Comparison of ENCODE assay signal across 18 cellular contexts in genomic region chr12:66804555-66804954, GRCh38.
DNase-seq lines count a peak whose midpoint lies in the region; ATAC-seq, FAIRE-seq and TF ChIP-seq lines count a peak whose summit lies in the region.
"Had no signal": no experiment of that assay in that cellular context is flagged by ENCODE, and none has a peak within 500 bp of the region (broad histone marks: within the 10 kb centered on the region; RNA-seq: fewer than 3 reads in every experiment).

No MANE protein-coding gene starts in this region.

- H3K79me2 ChIP-seq in astrocyte (ENCODE audit: insufficient read depth, low read length), result no peaks in the 10 kb centered on the region

- H2AFZ ChIP-seq in astrocyte (ENCODE audit: low read depth, low read length), result no peak overlapping the region

- H3K4me1 ChIP-seq in astrocyte (ENCODE audit: insufficient read depth, low read length), result no peaks in the 10 kb centered on the region
- H3K4me1 ChIP-seq: breast epithelium, right atrium auricular region had no signal

- H3K27me3 ChIP-seq in astrocyte (ENCODE audit: insufficient read depth, low read length), result peaks cover 9% of the 10 kb centered on the region
- H3K27me3 ChIP-seq: breast epithelium, right atrium auricular region had no signal

- no peak for ATAC-seq in GM19351 (IDR thresholded peaks at IDR 0.05; ENCODE audit: unreplicated experiment)
- ATAC-seq: natural killer cell had no signal

- H4K20me1 ChIP-seq in astrocyte (ENCODE audit: insufficient read depth, low read length), result no peaks in the 10 kb centered on the region

- H3K4me2 ChIP-seq in astrocyte (ENCODE audit: low read length), result peak overlapping the region; percentile 65

- H3K36me3 ChIP-seq in astrocyte (ENCODE audit: insufficient read depth, low read length), result no peaks in the 10 kb centered on the region
- H3K36me3 ChIP-seq: breast epithelium, right atrium auricular region had no signal

- peaks cover 1% of the 10 kb centered on the region for H3K36me3 Mint-ChIP-seq in astrocyte (ENCODE audit: low read depth, unreplicated experiment)
- H3K36me3 Mint-ChIP-seq in MCF 10A (ENCODE audit: insufficient read depth, unreplicated experiment), result no peaks in the 10 kb centered on the region
- H3K36me3 Mint-ChIP-seq in Calu3 (ENCODE audit: insufficient read depth, unreplicated experiment), result no peaks in the 10 kb centered on the region
- H3K36me3 Mint-ChIP-seq: activated naive CD4-positive, alpha-beta T cell treated with anti-CD3 and anti-CD28 coated beads, Interleukin-2, amount 10 ng/mL, durations not matched to agents 7 days and 5 days; CD14-positive monocyte; natural killer cell had no signal

- peaks cover 2% of the 10 kb centered on the region for H3K9me3 Mint-ChIP-seq in astrocyte (ENCODE audit: unreplicated experiment)
- no peaks in the 10 kb centered on the region for H3K9me3 Mint-ChIP-seq in MCF 10A (ENCODE audit: unreplicated experiment)
- no peaks in the 10 kb centered on the region for H3K9me3 Mint-ChIP-seq in Calu3 (ENCODE audit: low read depth, unreplicated experiment)
- H3K9me3 Mint-ChIP-seq: activated naive CD4-positive, alpha-beta T cell treated with anti-CD3 and anti-CD28 coated beads, Interleukin-2, amount 10 ng/mL, durations not matched to agents 7 days and 5 days; natural killer cell had no signal

- no peak for FAIRE-seq in astrocyte (lab: Jason Lieb, UNC)
- FAIRE-seq: GM12892 had no signal

- intact Hi-C loops in MCF 10A (cut with micrococcal nuclease), result no loop called here
- intact Hi-C loops in Calu3 (cut with micrococcal nuclease; ENCODE audit: unreplicated experiment), result no loop called here

- no peak overlapping the region for H3K27ac ChIP-seq in astrocyte (ENCODE audit: low read depth, low read length)
- H3K27ac ChIP-seq: breast epithelium, right atrium auricular region had no signal

- POLR2A ChIA-PET in MCF 10A (lab: Yijun Ruan, JAX), result interaction anchor here (1.0 kb wide), 1 partner anchor 20 kb away, joined by 6 read pairs; no protein-coding TSS in a partner anchor

- H3K27ac Mint-ChIP-seq in astrocyte (ENCODE audit: unreplicated experiment) (no peak overlapping the region), MCF 10A (ENCODE audit: low read depth, unreplicated experiment) (no peak overlapping the region), Calu3 (ENCODE audit: unreplicated experiment) (no peak overlapping the region)
- H3K27ac Mint-ChIP-seq: activated naive CD4-positive, alpha-beta T cell treated with anti-CD3 and anti-CD28 coated beads, Interleukin-2, amount 10 ng/mL, durations not matched to agents 7 days and 5 days; CD14-positive monocyte; natural killer cell had no signal

- H3K4me3 ChIP-seq in astrocyte (ENCODE audit: insufficient read depth, low read depth, low read length), result no peak overlapping the region
- H3K4me3 ChIP-seq: breast epithelium, lung, right atrium auricular region had no signal

- peaks cover 4% of the 10 kb centered on the region for H3K4me1 Mint-ChIP-seq in astrocyte (ENCODE audit: low read depth, unreplicated experiment)
- H3K4me1 Mint-ChIP-seq in MCF 10A (ENCODE audit: insufficient read depth, unreplicated experiment), result no peaks in the 10 kb centered on the region
- peaks cover 4% of the 10 kb centered on the region for H3K4me1 Mint-ChIP-seq in Calu3 (ENCODE audit: low read depth, unreplicated experiment)
- H3K4me1 Mint-ChIP-seq: CD14-positive monocyte had no signal

- no peak overlapping the region for H3K4me3 Mint-ChIP-seq in astrocyte (ENCODE audit: unreplicated experiment)
- no peak overlapping the region for H3K4me3 Mint-ChIP-seq in MCF 10A (ENCODE audit: unreplicated experiment)
- no peak overlapping the region for H3K4me3 Mint-ChIP-seq in Calu3 (ENCODE audit: low read depth, unreplicated experiment)
- H3K4me3 Mint-ChIP-seq: activated naive CD4-positive, alpha-beta T cell treated with anti-CD3 and anti-CD28 coated beads, Interleukin-2, amount 10 ng/mL, durations not matched to agents 7 days and 5 days; CD14-positive monocyte; natural killer cell had no signal

- no peaks in the 10 kb centered on the region for H3K27me3 Mint-ChIP-seq in astrocyte (ENCODE audit: low read depth, unreplicated experiment)
- H3K27me3 Mint-ChIP-seq in MCF 10A (ENCODE audit: insufficient read depth, unreplicated experiment), result peaks cover 48% of the 10 kb centered on the region
- no peaks in the 10 kb centered on the region for H3K27me3 Mint-ChIP-seq in Calu3 (ENCODE audit: unreplicated experiment)

- no peak for TF ChIP-seq CTCF in astrocyte (IDR thresholded peaks at IDR 0.05; ENCODE audit: insufficient read depth, low read depth, low read length)
- TF ChIP-seq CTCF in MCF 10A (IDR thresholded peaks at IDR 0.05; ENCODE audit: unreplicated experiment), result no peak
- no peak for TF ChIP-seq CTCF in Calu3 (IDR thresholded peaks at IDR 0.05; ENCODE audit: unreplicated experiment)

- DNase-seq in DMS53 (lab: John Stamatoyannopoulos, UW), result peak; percentile 9
- no peak for DNase-seq in DMS53 treated with DMSO at 0.1 percent for 48 hours (lab: John Stamatoyannopoulos, UW; ENCODE audit: unreplicated experiment)
- peak; percentile 68 for DNase-seq in NCI-H345 (lab: John Stamatoyannopoulos, UW)
- DNase-seq in astrocyte (ENCODE audit: low read depth), result no peak
- DNase-seq in islet precursor cell, result no peak
- DNase-seq in MCF 10A (ENCODE audit: unreplicated experiment), result no peak
- DNase-seq in Calu3, result no peak
- DNase-seq: 8988T; activated naive CD4-positive, alpha-beta T cell treated with anti-CD3 and anti-CD28 coated beads, Interleukin-2, amount 10 ng/mL, durations not matched to agents 7 days and 5 days; natural killer cell; stimulated activated CD4-positive, alpha-beta T cell treated with anti-CD3 and anti-CD28 coated beads, Interleukin-4, amount 100 ng/mL, for 1 hour; T-helper 1 cell had no signal

- CTCF ChIA-PET in MCF 10A (lab: Yijun Ruan, JAX) (interaction anchor here (0.6 to 1.4 kb wide), 3 partner anchors 14 to 1670 kb away, joined by 3 read pairs; no protein-coding TSS in a partner anchor), Calu3 (lab: Charles Lee) (interaction anchor here (1.1 kb wide), 1 partner anchor 16 kb away, joined by 5 read pairs; no protein-coding TSS in a partner anchor)

- H3K9ac ChIP-seq in astrocyte (ENCODE audit: low read length), result no peak overlapping the region

- no peaks in the 10 kb centered on the region for H3K9me3 ChIP-seq in astrocyte (ENCODE audit: insufficient read depth, low read depth, low read length)
- H3K9me3 ChIP-seq: breast epithelium, right atrium auricular region had no signal

- BruUV-seq in MCF 10A (replicated peaks; lab: Mats Ljungman, UMichigan) (no TSS peak), Calu3 (replicated peaks; lab: Mats Ljungman, UMichigan) (no TSS peak)

Comparison
In these comparisons a context has a peak if more than half of its experiments do, and no peak if none do; other contexts are left out.
1. DNase-seq: peak in DMS53 (single experiment) and NCI-H345 (single experiment); none in DMS53 treated with DMSO at 0.1 percent for 48 hours (single experiment), astrocyte (single experiment), islet precursor cell (single experiment), MCF 10A (single experiment) and Calu3 (single experiment).